23 cellular contexts compared by ENCODE assay signal in genomic region chr3:55246016-55246415, GRCh38.
DNase-seq lines count a peak whose midpoint lies in the region; ATAC-seq and TF ChIP-seq lines count a peak whose summit lies in the region.
"Had no signal": no experiment of that assay in that cellular context is flagged by ENCODE, and none has a peak within 500 bp of the region (broad histone marks: within the 10 kb centered on the region; RNA-seq: fewer than 3 reads in every experiment).

No MANE protein-coding gene starts in this region.

- H3K79me2 ChIP-seq in mesendoderm (ENCODE audit: control insufficient read depth, insufficient read depth, low read length), result no peaks in the 10 kb centered on the region

- H3K79me1 ChIP-seq in mesendoderm (ENCODE audit: low read length), result no peaks in the 10 kb centered on the region

- no peak overlapping the region for H3K27ac Mint-ChIP-seq in activated T-helper 2 cell treated with anti-CD3 and anti-CD28 coated beads, Interferon-gamma antibody, Interleukin-2, Interleukin-4, amounts not matched to agents 10 μg/mL and 5 μg/mL and 100 μg/mL, durations not matched to agents 14 hours and 24 hours and 36 hours
- H3K27ac Mint-ChIP-seq: activated naive CD4-positive, alpha-beta T cell treated with anti-CD3 and anti-CD28 coated beads for 36 hours; memory B cell; naive thymus-derived CD4-positive, alpha-beta T cell had no signal

- H3K9me3 ChIP-seq in upper lobe of right lung, result no peaks in the 10 kb centered on the region
- H3K9me3 ChIP-seq: right atrium auricular region had no signal

- no peak for ATAC-seq in esophagus mucosa
- no peak for ATAC-seq in upper lobe of right lung
- ATAC-seq: activated T-cell treated with anti-CD3 and anti-CD28 coated beads, Interleukin-2, amount 50 U/mL, for 4 hours; K562; naive thymus-derived CD4-positive, alpha-beta T cell had no signal

- no peak overlapping the region for H3K4ac ChIP-seq in mesendoderm (ENCODE audit: low read depth, low read length)

- H3K23ac ChIP-seq in mesendoderm (ENCODE audit: low read length), result no peak overlapping the region

- no CpG with 5 or more reads among the region's 5 CpGs for WGBS in mesendoderm (ENCODE audit: extremely low coverage, insufficient coverage, low lambda C conversion rate)

- no peaks in the 10 kb centered on the region for H3K4me1 Mint-ChIP-seq in activated T-helper 2 cell treated with anti-CD3 and anti-CD28 coated beads, Interferon-gamma antibody, Interleukin-2, Interleukin-4, amounts not matched to agents 10 μg/mL and 5 μg/mL and 100 μg/mL, durations not matched to agents 14 hours and 24 hours and 36 hours (ENCODE audit: low read depth)
- H3K4me1 Mint-ChIP-seq: memory B cell; naive thymus-derived CD4-positive, alpha-beta T cell had no signal

- no peaks in the 10 kb centered on the region for H3K36me3 ChIP-seq in mesendoderm (ENCODE audit: control insufficient read depth, insufficient read depth, low read length)
- H3K36me3 ChIP-seq in upper lobe of right lung, result no peaks in the 10 kb centered on the region
- H3K36me3 ChIP-seq: right atrium auricular region had no signal

- no peak for TF ChIP-seq CTCF in VCaP (conservative IDR thresholded peaks at IDR 0.05)
- TF ChIP-seq CTCF in retinal pigment epithelial cell (conservative IDR thresholded peaks at IDR 0.05; ENCODE audit: low read depth, low read length), result no peak
- TF ChIP-seq CTCF in upper lobe of right lung (IDR thresholded peaks at IDR 0.05), result no peak

- H4K8ac ChIP-seq in mesendoderm (ENCODE audit: low read depth, low read length), result no peak overlapping the region

- H3K9ac ChIP-seq in mesendoderm (ENCODE audit: low read length), result no peak overlapping the region

- H3K4me3 Mint-ChIP-seq in activated T-helper 2 cell treated with anti-CD3 and anti-CD28 coated beads, Interferon-gamma antibody, Interleukin-2, Interleukin-4, amounts not matched to agents 10 μg/mL and 5 μg/mL and 100 μg/mL, durations not matched to agents 14 hours and 24 hours and 36 hours (ENCODE audit: low read depth), result no peak overlapping the region
- H3K4me3 Mint-ChIP-seq: activated naive CD4-positive, alpha-beta T cell treated with anti-CD3 and anti-CD28 coated beads for 36 hours; activated T-cell treated with anti-CD3 and anti-CD28 coated beads, Interleukin-2, amount 50 U/mL, for 4 hours; memory B cell; naive thymus-derived CD4-positive, alpha-beta T cell had no signal

- H3K56ac ChIP-seq in mesendoderm (ENCODE audit: low read length), result no peak overlapping the region

- no peak overlapping the region for H4K5ac ChIP-seq in mesendoderm (ENCODE audit: low read length)

- intact Hi-C loops in activated T-helper 2 cell treated with anti-CD3 and anti-CD28 coated beads, Interferon-gamma antibody, Interleukin-2, Interleukin-4, amounts not matched to agents 10 μg/mL and 5 μg/mL and 100 μg/mL, durations not matched to agents 14 hours and 24 hours and 36 hours (cut with micrococcal nuclease), result no loop called here
- intact Hi-C loops in upper lobe of right lung (cut with DNase I), result no loop called here

- H2BK15ac ChIP-seq in mesendoderm (replicated peaks; ENCODE audit: low read depth), result no peak overlapping the region

- no peak overlapping the region for H2BK5ac ChIP-seq in mesendoderm (ENCODE audit: low read length)

- no peak overlapping the region for H3K4me2 ChIP-seq in mesendoderm (ENCODE audit: low read length)

- peak; percentile 15 for DNase-seq in Daoy (ENCODE audit: low read depth)
- DNase-seq in fibroblast of peridontal ligament (ENCODE audit: extremely low read depth), result peak; percentile 79
- peak; percentile 36 for DNase-seq in retinal pigment epithelial cell (ENCODE audit: low read depth)
- DNase-seq in activated T-helper 2 cell treated with anti-CD3 and anti-CD28 coated beads, Interferon-gamma antibody, Interleukin-2, Interleukin-4, amounts not matched to agents 10 μg/mL and 5 μg/mL and 100 μg/mL, durations not matched to agents 14 hours and 24 hours and 36 hours (ENCODE audit: low spot score), result no peak
- no peak for DNase-seq in mesendoderm
- DNase-seq in upper lobe of right lung, result no peak
- DNase-seq: activated CD4-positive, CD25-positive, alpha-beta regulatory T cell treated with anti-CD3 and anti-CD28 coated beads, Interleukin-2, amount 50 U/mL, for 72 hours; activated naive CD4-positive, alpha-beta T cell treated with anti-CD3 and anti-CD28 coated beads for 36 hours; activated T-cell treated with anti-CD3 and anti-CD28 coated beads, Interleukin-2, amount 50 U/mL, for 4 hours; cerebellar nuclear complex; effector CD8-positive, alpha-beta T cell; erythroblast; glutamatergic neuron; MM.1S; naive thymus-derived CD4-positive, alpha-beta T cell; NCI-H1436; NCI-H526 treated with DMSO at 0.1 percent for 48 hours; stimulated activated CD8-positive, alpha-beta memory T cell treated with anti-CD3 and anti-CD28 coated beads, Interleukin-4, amount 100 ng/mL, for 48 hours had no signal

- no peak overlapping the region for H2AK5ac ChIP-seq in mesendoderm (ENCODE audit: low read length)

- no peaks in the 10 kb centered on the region for H3K36me3 Mint-ChIP-seq in activated T-helper 2 cell treated with anti-CD3 and anti-CD28 coated beads, Interferon-gamma antibody, Interleukin-2, Interleukin-4, amounts not matched to agents 10 μg/mL and 5 μg/mL and 100 μg/mL, durations not matched to agents 14 hours and 24 hours and 36 hours (ENCODE audit: low read depth)
- H3K36me3 Mint-ChIP-seq: memory B cell; naive thymus-derived CD4-positive, alpha-beta T cell had no signal

- no peak overlapping the region for H2BK120ac ChIP-seq in mesendoderm (ENCODE audit: low read depth, low read length)

- H3K27ac ChIP-seq in VCaP, result peak overlapping the region; percentile 74
- no peak overlapping the region for H3K27ac ChIP-seq in mesendoderm (ENCODE audit: low read depth, low read length)
- no peak overlapping the region for H3K27ac ChIP-seq in upper lobe of right lung
- H3K27ac ChIP-seq: right atrium auricular region had no signal

- peaks cover 9% of the 10 kb centered on the region for H3K9me3 Mint-ChIP-seq in activated T-helper 2 cell treated with anti-CD3 and anti-CD28 coated beads, Interferon-gamma antibody, Interleukin-2, Interleukin-4, amounts not matched to agents 10 μg/mL and 5 μg/mL and 100 μg/mL, durations not matched to agents 14 hours and 24 hours and 36 hours

- H3K27me3 ChIP-seq in mesendoderm (ENCODE audit: insufficient read depth, low read length, poor library complexity) (no peaks in the 10 kb centered on the region), upper lobe of right lung (no peaks in the 10 kb centered on the region)
- H3K27me3 ChIP-seq: right atrium auricular region had no signal

- H3K4me1 ChIP-seq in mesendoderm (ENCODE audit: control insufficient read depth, low read depth, low read length), result no peaks in the 10 kb centered on the region
- no peaks in the 10 kb centered on the region for H3K4me1 ChIP-seq in upper lobe of right lung
- H3K4me1 ChIP-seq: right atrium auricular region had no signal

- no peaks in the 10 kb centered on the region for H3K27me3 Mint-ChIP-seq in activated T-helper 2 cell treated with anti-CD3 and anti-CD28 coated beads, Interferon-gamma antibody, Interleukin-2, Interleukin-4, amounts not matched to agents 10 μg/mL and 5 μg/mL and 100 μg/mL, durations not matched to agents 14 hours and 24 hours and 36 hours (ENCODE audit: low read depth)
- H3K27me3 Mint-ChIP-seq: memory B cell; naive thymus-derived CD4-positive, alpha-beta T cell had no signal

- no peak overlapping the region for H3K18ac ChIP-seq in mesendoderm (ENCODE audit: low read length)

- H3K4me3 ChIP-seq in retinal pigment epithelial cell (ENCODE audit: low read length) (peak overlapping the region; percentile 22), mesendoderm (ENCODE audit: low read length) (no peak overlapping the region), upper lobe of right lung (no peak overlapping the region)
- H3K4me3 ChIP-seq: K562, right atrium auricular region had no signal

Comparison
In these comparisons a context has a peak if more than half of its experiments do, and no peak if none do; other contexts are left out.
1. DNase-seq: peak in Daoy (single experiment), fibroblast of peridontal ligament (single experiment) and retinal pigment epithelial cell (single experiment); none in activated T-helper 2 cell treated with anti-CD3 and anti-CD28 coated beads, Interferon-gamma antibody, Interleukin-2, Interleukin-4, amounts not matched to agents 10 μg/mL and 5 μg/mL and 100 μg/mL, durations not matched to agents 14 hours and 24 hours and 36 hours (single experiment), mesendoderm (single experiment) and upper lobe of right lung (single experiment).